In genomic region chr20:23946206-23946605, GRCh38 we compare ENCODE assay signal across 4 cellular contexts. TPM values are rescaled to one million over a fixed set of nuclear protein-coding genes. Genes with fewer than 3 reads are reported as not detected.
"Had no signal": no experiment of that assay in that cellular context is flagged by ENCODE, and none has a peak within 500 bp of the region (broad histone marks: within the 10 kb centered on the region; RNA-seq: fewer than 3 reads in every experiment).

No MANE protein-coding gene starts in this region.

- H3K4me3 ChIP-seq: GM12878 had no signal

- DNase-seq: GDM1, GF-D8 had no signal

- ATAC-seq: GM12878 had no signal

RNA-seq across cellular contexts. Expression of gene GGTLC1, which starts 42.4 kb away (rescaled TPM):
- total RNA-seq: G401, GM12878 had no signal
- polyA plus RNA-seq: GM12878 had no signal
